Comparison of ENCODE assay signal across 18 cellular contexts in the genomic region with DNA sequence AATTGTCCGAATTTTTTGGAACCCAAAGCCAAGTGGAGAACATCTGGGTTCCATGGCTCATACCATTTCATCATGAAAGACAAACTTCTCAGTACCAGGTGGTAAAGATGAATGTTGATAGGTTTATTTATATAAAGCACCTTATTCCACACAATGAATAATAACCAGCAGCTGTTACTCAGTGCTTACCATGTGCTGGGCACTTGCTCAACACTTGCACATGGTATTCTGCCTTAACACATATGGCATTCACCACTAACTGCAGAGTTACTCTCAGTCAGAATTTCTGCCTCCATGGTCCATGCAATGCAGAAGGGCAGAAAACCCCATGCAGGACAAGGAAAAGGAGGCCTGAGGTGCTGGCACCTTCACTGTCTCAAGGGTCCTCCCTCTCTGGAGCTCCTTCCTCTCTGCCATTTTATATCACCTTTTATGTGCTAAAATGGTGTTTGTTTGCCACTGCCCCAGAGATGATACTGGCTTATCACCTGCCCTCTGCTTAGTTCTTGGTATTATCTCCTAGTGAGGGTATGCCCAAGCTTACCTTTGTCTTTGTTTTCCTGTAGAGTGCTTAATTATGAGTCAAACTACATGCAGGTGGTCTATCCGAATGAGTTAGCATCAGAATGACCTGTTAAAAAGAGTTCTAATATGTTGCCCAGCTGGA.
DNase-seq lines count a peak whose midpoint lies in the region; ATAC-seq and TF ChIP-seq lines count a peak whose summit lies in the region.
"Had no signal": no experiment of that assay in that cellular context is flagged by ENCODE, and none has a peak within 500 bp of the region (broad histone marks: within the 10 kb centered on the region; RNA-seq: fewer than 3 reads in every experiment).

No MANE protein-coding gene starts in this region.

- H3K4me1 ChIP-seq in HUES6 (ENCODE audit: control insufficient read depth, insufficient read depth, low read length) (peaks cover 31% of the 10 kb centered on the region), esophagus squamous epithelium (peaks cover 0 to 20% (median 0%) of the 10 kb centered on the region in 3 donors)
- H3K4me1 ChIP-seq: testis had no signal

- peaks cover 8% of the 10 kb centered on the region for H3K4me1 Mint-ChIP-seq in activated naive CD4-positive, alpha-beta T cell treated with anti-CD3 and anti-CD28 coated beads for 36 hours (ENCODE audit: low read depth)
- H3K4me1 Mint-ChIP-seq in activated CD8-positive, alpha-beta T cell treated with anti-CD3 and anti-CD28 coated beads for 36 hours (ENCODE audit: low read depth), result peaks cover 6% of the 10 kb centered on the region

- CTCF ChIA-PET in activated naive CD4-positive, alpha-beta T cell treated with anti-CD3 and anti-CD28 coated beads for 36 hours (lab: Charles Lee), result no interaction called here
- CTCF ChIA-PET in activated CD8-positive, alpha-beta T cell treated with anti-CD3 and anti-CD28 coated beads for 36 hours (lab: Charles Lee), result no interaction called here

- TF ChIP-seq POLR2A in esophagus squamous epithelium (IDR thresholded peaks at IDR 0.05), result no peak

- H3K27ac ChIP-seq in HUES6 (ENCODE audit: low read depth, low read length), result peak overlapping the region; percentile 3; the same call in 1 of the 2 replicates
- no peak overlapping the region for H3K27ac ChIP-seq in esophagus squamous epithelium
- H3K27ac ChIP-seq: cardiac muscle cell, testis, WERI-Rb-1 had no signal

- ATAC-seq in activated naive CD4-positive, alpha-beta T cell treated with anti-CD3 and anti-CD28 coated beads, Interleukin-2, amount 50 U/mL, for 72 hours, result no peak
- no peak for ATAC-seq in activated CD8-positive, alpha-beta T cell treated with anti-CD3 and anti-CD28 coated beads for 36 hours
- ATAC-seq: natural killer cell, SK-N-SH treated with all-trans-retinoic acid at 6 μM for 48 hours had no signal

- POLR2A ChIA-PET in activated CD8-positive, alpha-beta T cell treated with anti-CD3 and anti-CD28 coated beads for 36 hours (lab: Charles Lee), result interaction anchor here (1.5 kb wide), 1 partner anchor 17 kb away, joined by 3 read pairs; no protein-coding TSS in a partner anchor

- no peak overlapping the region for H3K27ac Mint-ChIP-seq in activated naive CD4-positive, alpha-beta T cell treated with anti-CD3 and anti-CD28 coated beads for 36 hours
- no peak overlapping the region for H3K27ac Mint-ChIP-seq in activated naive CD4-positive, alpha-beta T cell treated with anti-CD3 and anti-CD28 coated beads, Interleukin-2, amount 50 U/mL, for 72 hours
- no peak overlapping the region for H3K27ac Mint-ChIP-seq in activated CD8-positive, alpha-beta T cell treated with anti-CD3 and anti-CD28 coated beads for 36 hours

- H3K9me3 ChIP-seq in HUES6 (ENCODE audit: control insufficient read depth, insufficient read depth, low read depth, low read length) (peaks cover 4% of the 10 kb centered on the region; the same call in 1 of the 2 replicates), esophagus squamous epithelium (no peaks in the 10 kb centered on the region)
- H3K9me3 ChIP-seq: testis had no signal

- intact Hi-C loops in activated naive CD4-positive, alpha-beta T cell treated with anti-CD3 and anti-CD28 coated beads for 36 hours (cut with micrococcal nuclease), result no loop called here
- intact Hi-C loops in esophagus squamous epithelium (cut with DNase I), result no loop called here
- intact Hi-C loops in activated CD8-positive, alpha-beta T cell treated with anti-CD3 and anti-CD28 coated beads for 36 hours (cut with micrococcal nuclease), result no loop called here

- no peaks in the 10 kb centered on the region for H3K27me3 ChIP-seq in HUES6 (ENCODE audit: control insufficient read depth, insufficient read depth, low read length)
- peaks cover 0 to 7% (median 0%) of the 10 kb centered on the region in 4 donors for H3K27me3 ChIP-seq in esophagus squamous epithelium
- H3K27me3 ChIP-seq: cardiac muscle cell, testis had no signal

- H3K4me3 ChIP-seq in AG10803 (ENCODE audit: low read length), result no peak overlapping the region
- H3K4me3 ChIP-seq in HUES6 (ENCODE audit: low read depth, low read length), result peak overlapping the region; percentile 3; the same call in 1 of the 2 replicates
- no peak overlapping the region for H3K4me3 ChIP-seq in esophagus squamous epithelium
- H3K4me3 ChIP-seq: cardiac muscle cell, K562, testis had no signal

- peak; percentile 67 for DNase-seq in AG10803 (ENCODE audit: low read depth)
- DNase-seq in amniotic epithelial cell (ENCODE audit: low read depth), result peak; percentile 55
- DNase-seq in iris pigment epithelial cell (ENCODE audit: low read depth), result peak; percentile 51
- DNase-seq in activated naive CD4-positive, alpha-beta T cell treated with anti-CD3 and anti-CD28 coated beads for 36 hours, result no peak
- no peak for DNase-seq in esophagus squamous epithelium (lab: John Stamatoyannopoulos, UW)
- no peak for DNase-seq in activated naive CD4-positive, alpha-beta T cell treated with anti-CD3 and anti-CD28 coated beads, Interleukin-2, amount 50 U/mL, for 72 hours (ENCODE audit: low spot score in 2 of 2)
- no peak for DNase-seq in activated CD8-positive, alpha-beta T cell treated with anti-CD3 and anti-CD28 coated beads for 36 hours
- DNase-seq: activated naive CD4-positive, alpha-beta T cell; left cardiac atrium; natural killer cell; NCI-H2029 treated with DMSO at 0.1 percent for 48 hours; stimulated activated CD4-positive, alpha-beta T cell treated with anti-CD3 and anti-CD28 coated beads, Interleukin-1b, Interleukin-23, amount 100 ng/mL, for 48 hours; testis; WERI-Rb-1 had no signal

- H3K9ac ChIP-seq in HUES6 (ENCODE audit: low read length), result no peak overlapping the region

- H3K36me3 ChIP-seq in HUES6 (ENCODE audit: control insufficient read depth, insufficient read depth, low read length), result peaks cover 4% of the 10 kb centered on the region; the same call in 1 of the 2 replicates
- H3K36me3 ChIP-seq in esophagus squamous epithelium, result peaks cover 0 to 3% (median 0%) of the 10 kb centered on the region in 3 donors
- H3K36me3 ChIP-seq: cardiac muscle cell, WERI-Rb-1 had no signal

- H3K9me3 Mint-ChIP-seq in activated naive CD4-positive, alpha-beta T cell treated with anti-CD3 and anti-CD28 coated beads for 36 hours, result no peaks in the 10 kb centered on the region
- no peaks in the 10 kb centered on the region for H3K9me3 Mint-ChIP-seq in activated naive CD4-positive, alpha-beta T cell treated with anti-CD3 and anti-CD28 coated beads, Interleukin-2, amount 50 U/mL, for 72 hours
- H3K9me3 Mint-ChIP-seq in activated CD8-positive, alpha-beta T cell treated with anti-CD3 and anti-CD28 coated beads for 36 hours, result no peaks in the 10 kb centered on the region
- H3K9me3 Mint-ChIP-seq: natural killer cell had no signal

- H3K36me3 Mint-ChIP-seq in activated naive CD4-positive, alpha-beta T cell treated with anti-CD3 and anti-CD28 coated beads for 36 hours (ENCODE audit: low read depth), result peaks cover 16% of the 10 kb centered on the region
- H3K36me3 Mint-ChIP-seq in activated naive CD4-positive, alpha-beta T cell treated with anti-CD3 and anti-CD28 coated beads, Interleukin-2, amount 50 U/mL, for 72 hours, result peaks cover 1 to 16% of the 10 kb centered on the region in 2 donors
- peaks cover 23% of the 10 kb centered on the region for H3K36me3 Mint-ChIP-seq in activated CD8-positive, alpha-beta T cell treated with anti-CD3 and anti-CD28 coated beads for 36 hours (ENCODE audit: low read depth)

- 55 to 64% methylated on average over 2 of the region's 2 CpGs for WGBS in esophagus squamous epithelium, 2 donors

- TF ChIP-seq CTCF in AG10803 (conservative IDR thresholded peaks at IDR 0.05; ENCODE audit: low read length) (no peak), esophagus squamous epithelium (IDR thresholded peaks at IDR 0.05) (no peak)
- TF ChIP-seq CTCF in activated CD8-positive, alpha-beta T cell treated with anti-CD3 and anti-CD28 coated beads for 36 hours (IDR thresholded peaks at IDR 0.05), result no peak

- H3K4me3 Mint-ChIP-seq in activated naive CD4-positive, alpha-beta T cell treated with anti-CD3 and anti-CD28 coated beads for 36 hours, result no peak overlapping the region
- H3K4me3 Mint-ChIP-seq in activated CD8-positive, alpha-beta T cell treated with anti-CD3 and anti-CD28 coated beads for 36 hours, result no peak overlapping the region
- H3K4me3 Mint-ChIP-seq: natural killer cell had no signal

- no peaks in the 10 kb centered on the region for H3K27me3 Mint-ChIP-seq in activated naive CD4-positive, alpha-beta T cell treated with anti-CD3 and anti-CD28 coated beads for 36 hours (ENCODE audit: low read depth)
- H3K27me3 Mint-ChIP-seq in activated CD8-positive, alpha-beta T cell treated with anti-CD3 and anti-CD28 coated beads for 36 hours, result no peaks in the 10 kb centered on the region

Comparison
In these comparisons a context has a peak if more than half of its experiments do, and no peak if none do; other contexts are left out.
1. DNase-seq: peak in AG10803 (single experiment), amniotic epithelial cell (single experiment) and iris pigment epithelial cell (single experiment); none in activated naive CD4-positive, alpha-beta T cell treated with anti-CD3 and anti-CD28 coated beads for 36 hours (single experiment), esophagus squamous epithelium (single experiment), activated naive CD4-positive, alpha-beta T cell treated with anti-CD3 and anti-CD28 coated beads, Interleukin-2, amount 50 U/mL, for 72 hours (0 of 2) and activated CD8-positive, alpha-beta T cell treated with anti-CD3 and anti-CD28 coated beads for 36 hours (single experiment).